ENCODE assay signal across 8 cellular contexts in genomic region chr4:924107-925096, GRCh38. TPM values are rescaled to one million over a fixed set of nuclear protein-coding genes. Genes with fewer than 3 reads are reported as not detected.
DNase-seq lines count a peak whose midpoint lies in the region; ATAC-seq and TF ChIP-seq lines count a peak whose summit lies in the region.

No MANE protein-coding gene starts in this region.

- H3K4me1 Mint-ChIP-seq in activated CD4-positive, alpha-beta memory T cell treated with anti-CD3 and anti-CD28 coated beads, Interleukin-2, amount 10 ng/mL, durations not matched to agents 7 days and 5 days = peaks cover 55% of the 10 kb centered on the region

- ATAC-seq in HG02588 (IDR thresholded peaks at IDR 0.05; ENCODE audit: unreplicated experiment) (peak; percentile 42), HG03457 (IDR thresholded peaks at IDR 0.05; ENCODE audit: unreplicated experiment) (no peak)

- POLR2A ChIA-PET in activated CD4-positive, alpha-beta memory T cell treated with anti-CD3 and anti-CD28 coated beads, Interleukin-2, amount 10 ng/mL, durations not matched to agents 7 days and 5 days (lab: Charles Lee) = interaction anchor here (2.5 kb wide), 1 partner anchor 8 kb away, joined by 11 read pairs; the partner anchor contains the start of genes GAK and TMEM175

- peak; percentile 83 for DNase-seq in GM06990 (ENCODE audit: extremely low read depth, insufficient read length)
- no peak for DNase-seq in activated CD4-positive, alpha-beta memory T cell treated with anti-CD3 and anti-CD28 coated beads, Interleukin-2, amount 10 ng/mL, durations not matched to agents 7 days and 5 days
- DNase-seq in lung microvascular endothelial cell (ENCODE audit: low read depth in 2 of 2) = peak; percentile 44 to 75
- DNase-seq in germinal center (ENCODE audit: low spot score) = no peak
- no peak for DNase-seq in C1 segment of cervical spinal cord (lab: John Stamatoyannopoulos, UW)
- no peak for DNase-seq in HuH-7.5 (ENCODE audit: low spot score)

- H3K36me3 Mint-ChIP-seq in activated CD4-positive, alpha-beta memory T cell treated with anti-CD3 and anti-CD28 coated beads, Interleukin-2, amount 10 ng/mL, durations not matched to agents 7 days and 5 days (ENCODE audit: low read depth) = peaks cover 32% of the 10 kb centered on the region

- H3K9me3 Mint-ChIP-seq in activated CD4-positive, alpha-beta memory T cell treated with anti-CD3 and anti-CD28 coated beads, Interleukin-2, amount 10 ng/mL, durations not matched to agents 7 days and 5 days = peaks cover 3% of the 10 kb centered on the region

- TF ChIP-seq CTCF in GM06990 (IDR thresholded peaks at IDR 0.05; ENCODE audit: insufficient read depth, low read length, poor library complexity, severe bottlenecking) = no peak

- H3K27me3 ChIP-seq in GM06990 (replicated peaks; ENCODE audit: control insufficient read depth, insufficient read depth, low read length) = no peaks in the 10 kb centered on the region

- no peaks in the 10 kb centered on the region for H3K27me3 Mint-ChIP-seq in activated CD4-positive, alpha-beta memory T cell treated with anti-CD3 and anti-CD28 coated beads, Interleukin-2, amount 10 ng/mL, durations not matched to agents 7 days and 5 days

- H3K4me3 Mint-ChIP-seq in activated CD4-positive, alpha-beta memory T cell treated with anti-CD3 and anti-CD28 coated beads, Interleukin-2, amount 10 ng/mL, durations not matched to agents 7 days and 5 days = no peak overlapping the region

- CTCF ChIA-PET in activated CD4-positive, alpha-beta memory T cell treated with anti-CD3 and anti-CD28 coated beads, Interleukin-2, amount 10 ng/mL, durations not matched to agents 7 days and 5 days (lab: Charles Lee) = interaction anchor here (0.6 kb wide), 1 partner anchor 149 kb away, joined by 3 read pairs; no protein-coding TSS in a partner anchor

- peaks cover 4% of the 10 kb centered on the region; the same call in 1 of the 2 replicates for H3K36me3 ChIP-seq in GM06990 (ENCODE audit: control insufficient read depth, insufficient read depth, low read length)

- H3K4me3 ChIP-seq in GM06990 (replicated peaks; ENCODE audit: low read depth, low read length) = peak overlapping the region; percentile 9; the same call in 1 of the 2 replicates

- peak overlapping the region; percentile 62 for H3K27ac Mint-ChIP-seq in activated CD4-positive, alpha-beta memory T cell treated with anti-CD3 and anti-CD28 coated beads, Interleukin-2, amount 10 ng/mL, durations not matched to agents 7 days and 5 days

RNA-seq across cellular contexts. Expression of gene GAK, which starts 7.7 kb away (rescaled TPM):
- 100 to 1,000 TPM; 139 to 156 TPM for total RNA-seq in activated CD4-positive, alpha-beta memory T cell treated with anti-CD3 and anti-CD28 coated beads, Interleukin-2, amount 10 ng/mL, durations not matched to agents 7 days and 5 days
- total RNA-seq in lung microvascular endothelial cell = 42.1 and 74.8 TPM in 2 replicates

RNA-seq across cellular contexts. Expression of gene TMEM175, which starts 7.9 kb away (rescaled TPM):
- total RNA-seq in activated CD4-positive, alpha-beta memory T cell treated with anti-CD3 and anti-CD28 coated beads, Interleukin-2, amount 10 ng/mL, durations not matched to agents 7 days and 5 days = 10 to 100 TPM; 24.1 to 28.8 TPM
- total RNA-seq in lung microvascular endothelial cell = 7.2 and 8.5 TPM in 2 replicates

RNA-seq across cellular contexts. Expression of gene DGKQ, which starts 49.0 kb away (rescaled TPM):
- total RNA-seq in activated CD4-positive, alpha-beta memory T cell treated with anti-CD3 and anti-CD28 coated beads, Interleukin-2, amount 10 ng/mL, durations not matched to agents 7 days and 5 days = 10 to 100 TPM; 13.8 to 14.7 TPM
- 11.1 and 18.3 TPM in 2 replicates for total RNA-seq in lung microvascular endothelial cell

Comparison
In these comparisons a context has a peak if more than half of its experiments do, and no peak if none do; other contexts are left out.
1. DNase-seq: peak in GM06990 (single experiment) and lung microvascular endothelial cell (2 of 2); none in activated CD4-positive, alpha-beta memory T cell treated with anti-CD3 and anti-CD28 coated beads, Interleukin-2, amount 10 ng/mL, durations not matched to agents 7 days and 5 days (single experiment), germinal center (single experiment), C1 segment of cervical spinal cord (0 of 14) and HuH-7.5 (single experiment).